Comparison of ENCODE assay signal across 19 cellular contexts in the genomic region with DNA sequence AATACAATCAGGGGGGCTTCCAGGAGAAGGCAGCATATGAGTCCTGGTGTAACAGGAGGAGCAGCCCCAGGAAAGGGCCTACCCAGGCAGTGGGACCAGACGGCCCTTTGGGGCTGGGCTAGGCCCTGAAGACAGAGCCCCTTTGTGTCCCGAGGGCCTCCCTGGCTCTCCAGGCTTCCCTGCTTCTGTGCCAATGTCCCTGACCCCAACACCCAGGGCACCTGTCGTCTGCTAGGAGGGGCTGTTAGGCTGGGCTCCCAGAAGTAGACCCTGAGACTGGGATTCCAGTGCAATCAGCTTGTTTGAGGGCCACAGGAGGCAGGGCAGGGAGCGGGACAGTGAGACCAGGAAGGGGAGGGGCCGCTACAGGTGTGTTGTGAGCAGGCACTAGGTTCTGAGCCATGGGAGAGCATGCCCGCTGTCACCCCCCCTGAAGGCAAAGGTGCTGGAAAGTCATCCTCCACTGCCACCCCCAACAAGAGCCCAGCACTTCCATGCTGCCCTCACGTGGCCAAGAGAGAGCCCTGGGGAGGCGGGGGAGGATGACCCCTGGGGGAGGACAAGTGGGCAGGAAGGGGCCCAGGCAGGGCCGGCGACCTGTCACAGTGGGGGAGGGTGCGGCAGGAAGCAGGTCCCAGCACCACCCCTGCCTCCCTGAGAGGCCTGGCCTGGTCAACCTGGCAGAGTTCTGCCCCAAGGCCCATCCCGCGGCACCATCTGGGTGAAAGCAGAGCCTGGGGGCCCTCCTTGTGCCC.
"Had no signal": no experiment of that assay in that cellular context is flagged by ENCODE, and none has a peak within 500 bp of the region (broad histone marks: within the 10 kb centered on the region; RNA-seq: fewer than 3 reads in every experiment).

No MANE protein-coding gene starts in this region.

- H3K4me3 ChIP-seq: dorsolateral prefrontal cortex, smooth muscle cell, testis had no signal

- ATAC-seq: activated CD4-positive, alpha-beta T cell treated with anti-CD3 and anti-CD28 coated beads for 36 hours; left ventricle myocardium superior; naive thymus-derived CD4-positive, alpha-beta T cell; sciatic nerve had no signal

- H2AFZ ChIP-seq: parathyroid adenoma had no signal

- H3K4me3 Mint-ChIP-seq: activated CD4-positive, alpha-beta T cell treated with anti-CD3 and anti-CD28 coated beads for 36 hours; activated naive CD8-positive, alpha-beta T cell treated with anti-CD3 and anti-CD28 coated beads for 36 hours; memory B cell; naive thymus-derived CD4-positive, alpha-beta T cell; type B pancreatic cell had no signal

- H3K4me1 Mint-ChIP-seq: activated CD4-positive, alpha-beta T cell treated with anti-CD3 and anti-CD28 coated beads for 36 hours; activated naive CD8-positive, alpha-beta T cell treated with anti-CD3 and anti-CD28 coated beads for 36 hours had no signal

- H3K4me2 ChIP-seq: smooth muscle cell had no signal

- H3K4me1 ChIP-seq: parathyroid adenoma had no signal

- H3K36me3 Mint-ChIP-seq: activated naive CD8-positive, alpha-beta T cell treated with anti-CD3 and anti-CD28 coated beads for 36 hours; memory B cell; naive thymus-derived CD4-positive, alpha-beta T cell; type B pancreatic cell had no signal

- H3K36me3 ChIP-seq: neutrophil had no signal

- H3K9ac ChIP-seq: parathyroid adenoma had no signal

- DNase-seq: activated CD4-positive, alpha-beta T cell treated with anti-CD3 and anti-CD28 coated beads for 36 hours; activated CD4-positive, alpha-beta T cell treated with anti-CD3 and anti-CD28 coated beads, Interleukin-2, amount 50 U/mL, for 48 hours; activated naive CD4-positive, alpha-beta T cell; activated naive CD8-positive, alpha-beta T cell treated with anti-CD3 and anti-CD28 coated beads for 36 hours; foreskin melanocyte; glutamatergic neuron; islet precursor cell; left ventricle myocardium superior; naive thymus-derived CD4-positive, alpha-beta T cell; stimulated activated CD4-positive, alpha-beta T cell treated with anti-CD3 and anti-CD28 coated beads, Interleukin-4, amount 100 ng/mL, for 1 hour; T-helper 2 cell; testis had no signal

- H3K9me3 ChIP-seq: neutrophil, testis had no signal

- H3K79me2 ChIP-seq: parathyroid adenoma had no signal

- H3K27ac Mint-ChIP-seq: activated CD4-positive, alpha-beta T cell treated with anti-CD3 and anti-CD28 coated beads for 36 hours; activated naive CD8-positive, alpha-beta T cell treated with anti-CD3 and anti-CD28 coated beads for 36 hours; memory B cell; naive thymus-derived CD4-positive, alpha-beta T cell; type B pancreatic cell had no signal

- H3K27me3 ChIP-seq: testis had no signal

- H3K27ac ChIP-seq: dorsolateral prefrontal cortex, neutrophil, parathyroid adenoma, testis had no signal

- H3K9me3 Mint-ChIP-seq: activated naive CD8-positive, alpha-beta T cell treated with anti-CD3 and anti-CD28 coated beads for 36 hours; memory B cell; naive thymus-derived CD4-positive, alpha-beta T cell; type B pancreatic cell had no signal
